9 cellular contexts compared by ENCODE assay signal in the genomic region with DNA sequence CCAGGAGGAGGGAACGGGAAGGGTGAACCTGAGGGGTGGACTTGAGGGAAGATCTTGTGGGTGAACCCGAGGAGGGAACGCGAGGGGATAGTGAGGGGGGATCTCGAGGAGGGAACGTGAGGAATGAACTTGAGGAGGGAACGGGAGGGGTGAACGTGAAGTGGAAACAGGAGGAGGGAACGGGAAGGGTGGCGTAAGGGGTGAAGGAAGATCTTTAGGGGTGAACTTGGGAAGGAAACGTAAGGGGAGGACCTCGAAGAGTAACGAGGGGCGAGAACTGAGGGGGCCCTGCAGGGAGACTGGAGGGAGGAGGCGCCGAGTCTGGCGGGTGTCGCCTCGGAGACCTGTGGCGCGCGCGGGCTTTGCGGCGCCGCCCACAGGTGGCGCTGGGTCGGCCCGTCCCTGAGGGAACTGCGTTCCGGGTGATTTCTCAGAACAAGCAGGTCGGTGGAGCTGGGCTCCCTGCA. TPM values are rescaled to one million over a fixed set of nuclear protein-coding genes. Genes with fewer than 3 reads are reported as not detected.
DNase-seq lines count a peak whose midpoint lies in the region; ATAC-seq lines count a peak whose summit lies in the region.
"Had no signal": no experiment of that assay in that cellular context is flagged by ENCODE, and none has a peak within 500 bp of the region (broad histone marks: within the 10 kb centered on the region; RNA-seq: fewer than 3 reads in every experiment).

No MANE protein-coding gene starts in this region.

- H3K56ac ChIP-seq in mesendoderm (ENCODE audit: low read length), result peak overlapping the region; percentile 99

- peak overlapping the region; percentile 93 for H2BK5ac ChIP-seq in mesendoderm (ENCODE audit: low read length)

- H3K18ac ChIP-seq in mesendoderm (ENCODE audit: low read length), result peak overlapping the region; percentile 100

- H3K9me3 ChIP-seq in aorta (ENCODE audit: control insufficient read depth, low read length), result no peaks in the 10 kb centered on the region

- H2AK5ac ChIP-seq in mesendoderm (ENCODE audit: low read length), result peak overlapping the region; percentile 34

- H3K4me3 ChIP-seq in mesendoderm (ENCODE audit: low read length), result peak overlapping the region; percentile 84
- H3K4me3 ChIP-seq in aorta (ENCODE audit: low read length in 2 of 2), result peak overlapping the region; percentile 3 to 47

- peak overlapping the region; percentile 99 for H3K9ac ChIP-seq in mesendoderm (ENCODE audit: low read length)

- intact Hi-C loops in aorta (cut with DNase I), result no loop called here

- peak overlapping the region; percentile 97 for H3K4me2 ChIP-seq in mesendoderm (ENCODE audit: low read length)

- H3K4ac ChIP-seq in mesendoderm (ENCODE audit: low read depth, low read length), result peak overlapping the region; percentile 76

- peak overlapping the region; percentile 86 for H4K5ac ChIP-seq in mesendoderm (ENCODE audit: low read length)

- ATAC-seq in HG03378 (IDR thresholded peaks at IDR 0.05; ENCODE audit: unreplicated experiment), result peak; percentile 49
- ATAC-seq in aorta (ENCODE audit: low FRiP score), result peak; percentile 73
- ATAC-seq in HG03565 (IDR thresholded peaks at IDR 0.05; ENCODE audit: unreplicated experiment), result no peak

- H3K36me3 ChIP-seq in mesendoderm (ENCODE audit: control insufficient read depth, insufficient read depth, low read length) (no peaks in the 10 kb centered on the region), aorta (ENCODE audit: control insufficient read depth in 1 of 2, insufficient read depth in 2 of 2, low read length in 1 of 2) (no peaks in the 10 kb centered on the region)

- H3K27me3 ChIP-seq in mesendoderm (ENCODE audit: insufficient read depth, low read length, poor library complexity) (no peaks in the 10 kb centered on the region), aorta (ENCODE audit: control insufficient read depth in 1 of 2, insufficient read depth in 2 of 2, low read length in 1 of 2) (no peaks in the 10 kb centered on the region)

- H3K4me1 ChIP-seq in mesendoderm (ENCODE audit: control insufficient read depth, low read depth, low read length), result peaks cover 3% of the 10 kb centered on the region
- no peaks in the 10 kb centered on the region for H3K4me1 ChIP-seq in aorta (ENCODE audit: control insufficient read depth in 1 of 2, insufficient read depth in 2 of 2, low read length in 2 of 2)

- H3K27ac ChIP-seq in mesendoderm (ENCODE audit: low read depth, low read length), result peak overlapping the region; percentile 95
- H3K27ac ChIP-seq in aorta (ENCODE audit: low read depth in 1 of 2, low read length in 2 of 2), result no peak overlapping the region

- DNase-seq in NCI-H2081 (lab: John Stamatoyannopoulos, UW), result peak; percentile 64 to 76
- DNase-seq in NCI-H2081 treated with DMSO at 0.1 percent for 48 hours (lab: John Stamatoyannopoulos, UW), result no peak
- peak; percentile 62 for DNase-seq in astrocyte of the hippocampus (ENCODE audit: low read depth, low spot score)
- peak; percentile 68 for DNase-seq in mesendoderm
- DNase-seq in aorta, result peak in 1 of 2 donors; percentile 76
- no peak for DNase-seq in T1000 (lab: John Stamatoyannopoulos, UW)

- H3K79me1 ChIP-seq in mesendoderm (ENCODE audit: low read length), result peaks cover 1% of the 10 kb centered on the region

- H2BK15ac ChIP-seq in mesendoderm (replicated peaks; ENCODE audit: low read depth), result no peak overlapping the region

- no peaks in the 10 kb centered on the region for H3K79me2 ChIP-seq in mesendoderm (ENCODE audit: control insufficient read depth, insufficient read depth, low read length)

- peak overlapping the region; percentile 0 for H2BK120ac ChIP-seq in mesendoderm (ENCODE audit: low read depth, low read length)

- peak overlapping the region; percentile 41 for H4K8ac ChIP-seq in mesendoderm (ENCODE audit: low read depth, low read length)

- WGBS in mesendoderm (ENCODE audit: extremely low coverage, insufficient coverage, low lambda C conversion rate), result no CpG with 5 or more reads among the region's 32 CpGs
- WGBS in aorta, 2 donors, result 0 to 1% methylated on average over 31 to 32 of the region's 32 CpGs

- peak overlapping the region; percentile 94 for H3K23ac ChIP-seq in mesendoderm (ENCODE audit: low read length)

RNA-seq across cellular contexts. Expression of gene MYO3A, which starts 0.7 kb away (rescaled TPM):
- 2.8 TPM for polyA plus RNA-seq in mesendoderm (2013, experiment 1 of 2)
- 3.2 TPM for polyA plus RNA-seq in mesendoderm (2013, experiment 2 of 2)
- total RNA-seq in aorta, result 1 to 10 TPM in 1 of 2 donors, under 1 TPM in 1; 0.84 to 3.5 TPM
- polyA plus RNA-seq in aorta, result 1 to 10 TPM in 1 of 2 donors, not detected in 1; 5.9 TPM
- total RNA-seq: SK-MEL-5 had no signal

Comparison
In these comparisons a context has a peak if more than half of its experiments do, and no peak if none do; other contexts are left out.
1. DNase-seq: peak in NCI-H2081 (2 of 2), astrocyte of the hippocampus (single experiment) and mesendoderm (single experiment); none in NCI-H2081 treated with DMSO at 0.1 percent for 48 hours (single experiment) and T1000 (single experiment).